In the genomic region with DNA sequence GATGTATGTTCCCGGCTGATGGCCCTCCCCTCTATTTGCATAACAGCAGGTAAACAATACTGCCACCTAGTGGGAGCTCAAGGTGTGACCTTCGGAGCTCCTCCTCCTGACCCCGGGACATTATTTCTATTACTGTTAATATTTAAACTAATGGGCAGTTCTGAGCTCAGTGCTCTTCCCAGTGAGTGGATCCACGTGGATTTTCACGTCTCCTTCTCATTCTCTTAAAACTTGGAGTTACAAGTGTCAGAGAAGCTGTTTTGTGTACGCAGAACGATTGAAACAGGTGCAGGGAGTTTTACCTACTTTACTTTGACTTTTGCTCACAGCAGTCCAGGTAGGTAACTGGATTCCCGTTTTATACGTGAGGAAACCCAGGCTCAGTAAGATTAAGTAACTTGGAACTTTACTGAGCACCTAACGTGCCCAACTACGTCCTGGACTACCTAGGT, we compare ENCODE assay signal across 8 cellular contexts.
DNase-seq lines count a peak whose midpoint lies in the region; ATAC-seq and TF ChIP-seq lines count a peak whose summit lies in the region.

No MANE protein-coding gene starts in this region.

- H3K9me3 ChIP-seq in Karpas-422 (ENCODE audit: low read length) = no peaks in the 10 kb centered on the region

- no peaks in the 10 kb centered on the region for H3K9me2 ChIP-seq in Karpas-422 (replicated peaks; ENCODE audit: insufficient read depth, low read length)

- ATAC-seq in HG02970 (IDR thresholded peaks at IDR 0.05; ENCODE audit: low FRiP score, unreplicated experiment) = no peak
- no peak for ATAC-seq in HG03442 (IDR thresholded peaks at IDR 0.05; ENCODE audit: unreplicated experiment)

- H3K4me3 ChIP-seq in Karpas-422 (ENCODE audit: low read length) (no peak overlapping the region), astrocyte of the cerebellum (ENCODE audit: low read depth, low read length) (no peak overlapping the region)

- H3K36me3 ChIP-seq in Karpas-422 (ENCODE audit: insufficient read depth, low read length) = 0 out of 2 replicates have a peak, but pooled peaks cover 10% of the 10 kb centered on the region

- TF ChIP-seq CTCF in GM10266 (IDR thresholded peaks at IDR 0.05; ENCODE audit: control insufficient read depth, insufficient read depth, low read depth, missing control alignments) (peak; percentile 61), astrocyte of the cerebellum (IDR thresholded peaks at IDR 0.05; ENCODE audit: low read depth, low read length, missing control alignments) (peak; percentile 62)

- no peak overlapping the region for H3K4me2 ChIP-seq in Karpas-422 (ENCODE audit: low read depth, low read length, poor library complexity, severe bottlenecking)

- peaks cover 85% of the 10 kb centered on the region for H3K4me1 ChIP-seq in Karpas-422 (ENCODE audit: low read length)

- no peaks in the 10 kb centered on the region for H3K27me3 ChIP-seq in Karpas-422 (ENCODE audit: low read length)

- H2AFZ ChIP-seq in Karpas-422 (ENCODE audit: low read length) = no peak overlapping the region

- H3K9ac ChIP-seq in Karpas-422 (ENCODE audit: low read length) = no peak overlapping the region

- DNase-seq in GM10266 (ENCODE audit: extremely low spot score) = peak; percentile 51
- peak; percentile 87 for DNase-seq in Karpas-422
- peak; percentile 63 for DNase-seq in T-helper 9 cell
- DNase-seq in astrocyte of the cerebellum (ENCODE audit: low read depth) = no peak
- DNase-seq in iPS-NIHi11 (ENCODE audit: low spot score) = peak; percentile 84
- peak; percentile 64 for DNase-seq in stimulated activated CD4-positive, alpha-beta T cell treated with anti-CD3 and anti-CD28 coated beads, Interleukin-2, amount 100 ng/mL, for 4 hours (ENCODE audit: low read depth)

- H3K27ac ChIP-seq in Karpas-422 (ENCODE audit: low read length) = peak overlapping the region; percentile 90; the same call in 1 of the 2 replicates

- peaks cover 99% of the 10 kb centered on the region for H3K79me2 ChIP-seq in Karpas-422 (ENCODE audit: low read length)

- in situ Hi-C loops in astrocyte of the cerebellum (cut with HindIII; ENCODE audit: low sequenced_read_pairs) = no loop called here

- no peaks in the 10 kb centered on the region; the same call in 1 of the 2 replicates for H4K20me1 ChIP-seq in Karpas-422 (ENCODE audit: insufficient read depth, low read depth, low read length)
